ENCODE assay signal across 22 cellular contexts in the genomic region with DNA sequence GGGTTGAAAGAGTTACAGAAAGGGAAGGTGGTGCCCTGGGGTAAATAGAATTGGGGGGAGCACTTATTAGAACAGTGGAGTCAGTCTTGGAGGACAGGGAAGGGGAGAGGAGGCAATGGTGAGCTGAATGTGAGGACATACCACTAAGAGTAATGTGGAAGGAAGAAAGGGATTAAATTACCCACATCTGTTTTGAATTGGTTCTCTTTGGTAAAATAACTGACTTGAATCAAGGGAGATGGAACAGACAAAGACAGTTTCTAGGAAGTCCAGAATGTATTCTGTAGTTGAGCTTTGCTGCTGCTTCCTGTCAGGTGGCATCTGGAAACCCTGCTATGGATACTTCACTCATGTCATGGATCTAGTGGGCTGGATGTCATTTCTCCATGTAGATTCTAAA.
"Had no signal": no experiment of that assay in that cellular context is flagged by ENCODE, and none has a peak within 500 bp of the region (broad histone marks: within the 10 kb centered on the region; RNA-seq: fewer than 3 reads in every experiment).

No MANE protein-coding gene starts in this region.

- H3K9me3 ChIP-seq: left lung, right atrium auricular region, stomach, testis, upper lobe of right lung had no signal

- ATAC-seq: activated T-helper 17 cell treated with anti-CD3 and anti-CD28 coated beads, Interleukin-2, amount 50 U/mL, for 72 hours; left lung; natural killer cell; upper lobe of right lung had no signal

- H3K4me3 ChIP-seq: cardiac muscle cell, dorsolateral prefrontal cortex, left lung, right atrium auricular region, stomach, testis, upper lobe of right lung had no signal

- DNase-seq: activated CD4-positive, CD25-positive, alpha-beta regulatory T cell treated with anti-CD3 and anti-CD28 coated beads, Interleukin-2, amount 50 U/mL, for 72 hours; activated naive CD4-positive, alpha-beta T cell treated with Interleukin-2 at 50 U/mL for 16 hours; activated T-cell treated with anti-CD3 and anti-CD28 coated beads for 4 hours; dorsolateral prefrontal cortex; endodermal cell; hippocampal formation; kidney; left lung; mammary epithelial cell; natural killer cell; nucleus accumbens; small intestine; stimulated activated CD4-positive, alpha-beta T cell treated with anti-CD3 and anti-CD28 coated beads, Interleukin-4, amount 100 ng/mL, for 4 hours; stimulated activated CD8-positive, alpha-beta memory T cell treated with anti-CD3 and anti-CD28 coated beads, Interleukin-4, amount 100 ng/mL, for 48 hours; stomach; T-helper 1 cell; T1000; testis; upper lobe of right lung had no signal

- H3K27ac ChIP-seq: cardiac muscle cell, dorsolateral prefrontal cortex, left lung, right atrium auricular region, stomach, testis, upper lobe of right lung had no signal

- H3K27me3 ChIP-seq: cardiac muscle cell, dorsolateral prefrontal cortex, right atrium auricular region, stomach, testis, upper lobe of right lung had no signal

- FAIRE-seq: kidney, small intestine had no signal

- H3K36me3 ChIP-seq: cardiac muscle cell, left lung, right atrium auricular region, stomach, upper lobe of right lung had no signal
